10 cellular contexts compared by ENCODE assay signal in genomic region chr12:15608406-15608805, GRCh38.
"Had no signal": no experiment of that assay in that cellular context is flagged by ENCODE, and none has a peak within 500 bp of the region (broad histone marks: within the 10 kb centered on the region; RNA-seq: fewer than 3 reads in every experiment).

No MANE protein-coding gene starts in this region.

- H3K36me3 ChIP-seq: HAP-1 had no signal

- H3K4me1 Mint-ChIP-seq: GM23338 had no signal

- H3K9ac ChIP-seq: GM23248 had no signal

- H3K9me3 ChIP-seq: HAP-1 had no signal

- H3K4me3 ChIP-seq: GM23248, GM23338, HAP-1 had no signal

- H3K27ac ChIP-seq: GM23248 had no signal

- H3K27ac Mint-ChIP-seq: GM23338, H9, HFFc6 had no signal

- H3K4me2 ChIP-seq: GM23338 had no signal

- DNase-seq: GOT3, H7, H9, HCEC 1CT, HFFc6 had no signal

- H3K4me3 Mint-ChIP-seq: GM23338, H9, HFFc6 had no signal

- FAIRE-seq: H1, H54 had no signal
